19 cellular contexts compared by ENCODE assay signal in genomic region chr20:10368702-10369041, GRCh38.
DNase-seq lines count a peak whose midpoint lies in the region; ATAC-seq, FAIRE-seq and TF ChIP-seq lines count a peak whose summit lies in the region.
"Had no signal": no experiment of that assay in that cellular context is flagged by ENCODE, and none has a peak within 500 bp of the region (broad histone marks: within the 10 kb centered on the region; RNA-seq: fewer than 3 reads in every experiment).

No MANE protein-coding gene starts in this region.

- H3K4me1 ChIP-seq in HepG2 (ENCODE audit: insufficient read depth, low read length), result peaks cover 83% of the 10 kb centered on the region

- ATAC-seq in WTC11 (no peak), HepG2 (peak; percentile 2; the same call in 2 of the 3 replicates), T-cell (replicated peaks in 1 of 4) (no peak)
- ATAC-seq in activated T-helper 17 cell treated with anti-CD3 and anti-CD28 coated beads, Interleukin-2, amount 50 U/mL, for 72 hours (replicated peaks), result no peak
- no peak for ATAC-seq in stimulated activated effector memory CD8-positive, alpha-beta T cell treated with anti-CD3 and anti-CD28 coated beads, Interleukin-12 subunit alpha, Interleukin-12 subunit beta, amount 100 ng/mL, for 72 hours
- ATAC-seq: GM12878, HCT116 had no signal

- H2AFZ ChIP-seq in HepG2 (ENCODE audit: low read length), result peak overlapping the region; percentile 34
- H2AFZ ChIP-seq: GM23248 had no signal

- H3K4me3 ChIP-seq in HepG2 (replicated peaks in 1 of 3; ENCODE audit: insufficient read depth in 1 of 3, low read depth in 2 of 3, low read length in 3 of 3), result peak overlapping the region; percentile 6 to 36 (median 20); a peak in 3 of 6 replicates
- H3K4me3 ChIP-seq: GM12878, GM23248 had no signal

- DNase-seq in DMS79 (lab: John Stamatoyannopoulos, UW) (peak; percentile 47), WTC11 (ENCODE audit: low spot score) (no peak), HepG2 (ENCODE audit: low spot score) (no peak), T-cell (no peak)
- DNase-seq in stimulated activated effector memory CD8-positive, alpha-beta T cell treated with anti-CD3 and anti-CD28 coated beads, Interleukin-12 subunit alpha, Interleukin-12 subunit beta, amount 100 ng/mL, for 72 hours (ENCODE audit: low spot score in 2 of 2), result no peak
- DNase-seq: 8988T; C1 segment of cervical spinal cord; Calu3; CD4-positive, alpha-beta memory T cell; COR-L47; DMS53; EL; GDM1; GM23248; H9 had no signal

- H3K79me2 ChIP-seq in HepG2 (ENCODE audit: insufficient read depth, low read length), result no peaks in the 10 kb centered on the region

- in situ Hi-C loops in HepG2 (cut with HindIII; ENCODE audit: extremely low pct_ligation_motif_present, low pct_unique_long_range_greater_than_20kb), result no loop called here

- TF ChIP-seq RAD21 in HepG2 (CRISPR knock-in tag; IDR thresholded peaks at IDR 0.05), result no peak

- peak overlapping the region; percentile 70 for H3K27ac ChIP-seq in HepG2 (ENCODE audit: extremely low read length, insufficient read depth, low read length)
- H3K27ac ChIP-seq: GM23248 had no signal

- H3K4me3 Mint-ChIP-seq in WTC11 (no peak overlapping the region), T-cell (no peak overlapping the region)
- no peak overlapping the region for H3K4me3 Mint-ChIP-seq in activated T-helper 17 cell treated with anti-CD3 and anti-CD28 coated beads, Interleukin-2, amount 50 U/mL, for 72 hours
- no peak overlapping the region for H3K4me3 Mint-ChIP-seq in stimulated activated effector memory CD8-positive, alpha-beta T cell treated with anti-CD3 and anti-CD28 coated beads, Interleukin-12 subunit alpha, Interleukin-12 subunit beta, amount 100 ng/mL, for 72 hours
- H3K4me3 Mint-ChIP-seq: CD4-positive, alpha-beta memory T cell; H9 had no signal

- H3K9me3 ChIP-seq in HepG2 (ENCODE audit: low read length), result no peaks in the 10 kb centered on the region

- H3K4me1 Mint-ChIP-seq in WTC11 (peaks cover 8% of the 10 kb centered on the region), T-cell (no peaks in the 10 kb centered on the region)
- H3K4me1 Mint-ChIP-seq in activated T-helper 17 cell treated with anti-CD3 and anti-CD28 coated beads, Interleukin-2, amount 50 U/mL, for 72 hours, result no peaks in the 10 kb centered on the region
- H3K4me1 Mint-ChIP-seq in stimulated activated effector memory CD8-positive, alpha-beta T cell treated with anti-CD3 and anti-CD28 coated beads, Interleukin-12 subunit alpha, Interleukin-12 subunit beta, amount 100 ng/mL, for 72 hours, result no peaks in the 10 kb centered on the region

- no peak for FAIRE-seq in HepG2 (lab: Jason Lieb, UNC)
- FAIRE-seq: GM12878, GM19239 had no signal

- peak overlapping the region; percentile 66 for H3K4me2 ChIP-seq in HepG2 (ENCODE audit: low read depth, low read length)

- no peak for TF ChIP-seq POLR2A in HepG2 (IDR thresholded peaks at IDR 0.05; ENCODE audit: insufficient read depth in 1 of 2, low read depth in 2 of 2, low read length in 2 of 2)

- H3K36me3 ChIP-seq in HepG2 (replicated peaks in 1 of 2; ENCODE audit: control insufficient read depth in 1 of 2, insufficient read depth in 2 of 2, low read length in 2 of 2), result no peaks in the 10 kb centered on the region

- 29% methylated on average over 3 of the region's 3 CpGs for WGBS in HepG2 (ENCODE audit: low lambda C conversion rate)

- H3K9me3 Mint-ChIP-seq in WTC11 (peaks cover 7% of the 10 kb centered on the region), T-cell (peaks cover 0 to 4% (median 0%) of the 10 kb centered on the region in 3 donors)
- H3K9me3 Mint-ChIP-seq in activated T-helper 17 cell treated with anti-CD3 and anti-CD28 coated beads, Interleukin-2, amount 50 U/mL, for 72 hours, result no peaks in the 10 kb centered on the region
- no peaks in the 10 kb centered on the region for H3K9me3 Mint-ChIP-seq in stimulated activated effector memory CD8-positive, alpha-beta T cell treated with anti-CD3 and anti-CD28 coated beads, Interleukin-12 subunit alpha, Interleukin-12 subunit beta, amount 100 ng/mL, for 72 hours

- POLR2A ChIA-PET in WTC11 (lab: Charles Lee), result no interaction called here
- POLR2A ChIA-PET in HepG2 (lab: Yijun Ruan, JAX), result interaction anchor here (0.9 to 2.7 kb wide), 3 partner anchors 40 to 197 kb away, joined by 3 to 20 read pairs (median 3); partner anchors contain the start of genes MKKS and SLX4IP
- POLR2A ChIA-PET in T-cell (lab: Charles Lee), result no interaction called here

- H3K36me3 Mint-ChIP-seq in WTC11 (peaks cover 6% of the 10 kb centered on the region), T-cell (no peaks in the 10 kb centered on the region)
- no peaks in the 10 kb centered on the region for H3K36me3 Mint-ChIP-seq in activated T-helper 17 cell treated with anti-CD3 and anti-CD28 coated beads, Interleukin-2, amount 50 U/mL, for 72 hours (ENCODE audit: low read depth)
- no peaks in the 10 kb centered on the region for H3K36me3 Mint-ChIP-seq in stimulated activated effector memory CD8-positive, alpha-beta T cell treated with anti-CD3 and anti-CD28 coated beads, Interleukin-12 subunit alpha, Interleukin-12 subunit beta, amount 100 ng/mL, for 72 hours
- H3K36me3 Mint-ChIP-seq: CD4-positive, alpha-beta memory T cell had no signal

- no peaks in the 10 kb centered on the region for H3K27me3 Mint-ChIP-seq in WTC11 (ENCODE audit: low read depth)
- H3K27me3 Mint-ChIP-seq in activated T-helper 17 cell treated with anti-CD3 and anti-CD28 coated beads, Interleukin-2, amount 50 U/mL, for 72 hours, result peaks cover 26% of the 10 kb centered on the region
- H3K27me3 Mint-ChIP-seq in T-cell, result peaks cover 19% of the 10 kb centered on the region in 2 donors

- peak in 1 of 2 experiments; percentile 39; a peak in 1 of 4 replicates for TF ChIP-seq EP300 in HepG2 (IDR thresholded peaks at IDR 0.05; ENCODE audit: low read depth in 2 of 2, low read length in 2 of 2)
- TF ChIP-seq EP300 in HepG2 (CRISPR knock-in tag; IDR thresholded peaks at IDR 0.05; ENCODE audit: borderline replicate concordance), result no peak

- intact Hi-C loops in HepG2 (cut with micrococcal nuclease; ENCODE audit: unreplicated experiment), result loop anchor here (5.0 kb wide), 3 partner anchors 39 to 339 kb away; partner anchors contain the start of gene JAG1

- H3K27me3 ChIP-seq in HepG2 (ENCODE audit: control insufficient read depth in 1 of 2, insufficient read depth in 2 of 2, low read length in 2 of 2), result no peaks in the 10 kb centered on the region

- H4K20me1 ChIP-seq in HepG2 (ENCODE audit: insufficient read depth, low read length), result no peaks in the 10 kb centered on the region

- CTCF ChIA-PET in WTC11 (lab: Charles Lee), result no interaction called here
- CTCF ChIA-PET in HepG2 (lab: Yijun Ruan, JAX; ENCODE audit: low intra/inter-chr PET ratio, low total read pairs), result no interaction called here
- CTCF ChIA-PET in T-cell (lab: Charles Lee), result no interaction called here

- no peak overlapping the region for H3K27ac Mint-ChIP-seq in WTC11
- no peak overlapping the region for H3K27ac Mint-ChIP-seq in activated T-helper 17 cell treated with anti-CD3 and anti-CD28 coated beads, Interleukin-2, amount 50 U/mL, for 72 hours
- no peak overlapping the region for H3K27ac Mint-ChIP-seq in T-cell
- H3K27ac Mint-ChIP-seq in stimulated activated effector memory CD8-positive, alpha-beta T cell treated with anti-CD3 and anti-CD28 coated beads, Interleukin-12 subunit alpha, Interleukin-12 subunit beta, amount 100 ng/mL, for 72 hours, result no peak overlapping the region
- H3K27ac Mint-ChIP-seq: CD4-positive, alpha-beta memory T cell had no signal

- peak overlapping the region; percentile 50 for H3K9ac ChIP-seq in HepG2 (ENCODE audit: insufficient read depth, low read depth, low read length)
- H3K9ac ChIP-seq: GM23248 had no signal

- no TSS peak for BruUV-seq in HepG2 (replicated peaks; lab: Mats Ljungman, UMichigan)

- TF ChIP-seq CTCF in WTC11 (IDR thresholded peaks at IDR 0.05) (no peak), HepG2 (CRISPR knock-in tag; IDR thresholded peaks at IDR 0.05) (no peak)

TF ChIP-seq in WTC11, 78 proteins besides CTCF, POLR2A, EP300 and RAD21:
- TF ChIP-seq ZBTB21 (CRISPR knock-in tag; IDR thresholded peaks at IDR 0.05; ENCODE audit: borderline replicate concordance) (no peak), GABPB1 (CRISPR knock-in tag; IDR thresholded peaks at IDR 0.05) (0 out of 2 replicates have a peak, but pooled peaks have one; percentile 8)

TF ChIP-seq in HepG2, 621 proteins besides CTCF, POLR2A, EP300 and RAD21 (continues in another document):
- TF ChIP-seq ZBTB1 (CRISPR knock-in tag; IDR thresholded peaks at IDR 0.05; ENCODE audit: borderline replicate concordance) (no peak), NFYC (CRISPR knock-in tag; IDR thresholded peaks at IDR 0.05) (no peak), ZMAT3 (CRISPR knock-in tag; conservative IDR thresholded peaks at IDR 0.05) (no peak), ZNF546 (CRISPR knock-in tag; conservative IDR thresholded peaks at IDR 0.05) (no peak; the same call in 1 of the 2 replicates), PRDM15 (CRISPR knock-in tag; IDR thresholded peaks at IDR 0.05) (peak; percentile 88), NR2F2 (IDR thresholded peaks at IDR 0.05; ENCODE audit: borderline replicate concordance, low read depth) (peak; percentile 40; the same call in 1 of the 2 replicates), CEBPG (CRISPR knock-in tag; IDR thresholded peaks at IDR 0.05) (peak; percentile 42; the same call in 1 of the 2 replicates)
